In the genomic region with DNA sequence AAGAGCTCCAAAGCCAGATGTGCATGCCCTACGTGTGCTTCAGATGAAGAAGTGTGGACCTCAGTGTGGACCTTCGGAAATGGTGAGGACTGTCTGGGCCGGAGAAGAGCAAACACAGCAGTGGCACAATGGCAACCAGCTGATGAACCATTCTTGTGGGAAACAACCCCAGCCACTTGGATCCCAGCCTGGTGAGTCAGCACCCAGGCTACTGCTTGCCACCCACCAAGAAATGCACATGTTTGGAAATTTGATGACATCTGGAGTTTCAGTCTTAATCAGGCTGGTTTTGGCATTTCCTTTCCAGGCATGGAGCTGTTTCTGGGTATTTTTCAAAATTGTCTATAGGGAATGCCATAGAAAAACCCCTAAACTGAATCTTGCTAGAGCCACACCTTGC, we compare ENCODE assay signal across 10 cellular contexts. TPM values are rescaled to one million over a fixed set of nuclear protein-coding genes. Genes with fewer than 3 reads are reported as not detected.
DNase-seq lines count a peak whose midpoint lies in the region; ATAC-seq and TF ChIP-seq lines count a peak whose summit lies in the region.
"Had no signal": no experiment of that assay in that cellular context is flagged by ENCODE, and none has a peak within 500 bp of the region (broad histone marks: within the 10 kb centered on the region; RNA-seq: fewer than 3 reads in every experiment).

No MANE protein-coding gene starts in this region.

- no peaks in the 10 kb centered on the region for H3K36me3 ChIP-seq in BJ (ENCODE audit: control insufficient read depth, insufficient read depth, low read length)
- H3K36me3 ChIP-seq: neutrophil had no signal

- ATAC-seq in GM19463 (IDR thresholded peaks at IDR 0.05; ENCODE audit: unreplicated experiment), result no peak

- no peak for TF ChIP-seq CTCF in BJ (IDR thresholded peaks at IDR 0.05; ENCODE audit: insufficient read depth, low read depth, low read length)
- TF ChIP-seq CTCF in astrocyte of the cerebellum (IDR thresholded peaks at IDR 0.05; ENCODE audit: low read depth, low read length, missing control alignments), result no peak

- H3K4me3 ChIP-seq in BJ (ENCODE audit: low read depth, low read length) (no peak overlapping the region), astrocyte of the cerebellum (ENCODE audit: low read depth, low read length) (no peak overlapping the region)

- DNase-seq in BJ (ENCODE audit: low read depth) (peak; percentile 22), MV-4-11 (lab: John Stamatoyannopoulos, UW) (peak; percentile 85), astrocyte of the cerebellum (ENCODE audit: low read depth) (peak; percentile 38), pons (ENCODE audit: low spot score) (peak; percentile 26), NCI-H2029 treated with DMSO at 0.1 percent for 48 hours (lab: John Stamatoyannopoulos, UW) (no peak), DMS153 (lab: John Stamatoyannopoulos, UW) (no peak), ureter (ENCODE audit: low spot score) (no peak)

- POLR2A ChIA-PET in BJ (lab: Charles Lee), result no interaction called here

- no peaks in the 10 kb centered on the region for H3K27me3 ChIP-seq in BJ (ENCODE audit: control insufficient read depth, insufficient read depth, low read length)
- H3K27me3 ChIP-seq: neutrophil had no signal

- CTCF ChIA-PET in BJ (lab: Yijun Ruan, JAX), result no interaction called here

- in situ Hi-C loops in astrocyte of the cerebellum (cut with HindIII; ENCODE audit: low sequenced_read_pairs), result no loop called here

RNA-seq across cellular contexts. Expression of a gene that starts 42.7 kb away (rescaled TPM):
- 0.50 and 1.4 TPM in 2 replicates for polyA plus RNA-seq in BJ (2011; rRNA removed)
- polyA minus RNA-seq in BJ (2011; rRNA and poly(A)+ RNA removed), result not detected in 2 replicates
- total RNA-seq in ureter, result 4.8 TPM
- total RNA-seq: SK-MEL-5 had no signal

Comparison
In these comparisons a context has a peak if more than half of its experiments do, and no peak if none do; other contexts are left out.
1. DNase-seq: peak in BJ (single experiment), MV-4-11 (single experiment), astrocyte of the cerebellum (single experiment) and pons (single experiment); none in NCI-H2029 treated with DMSO at 0.1 percent for 48 hours (single experiment), DMS153 (single experiment) and ureter (single experiment).